ENCODE assay signal across 8 cellular contexts in the genomic region with DNA sequence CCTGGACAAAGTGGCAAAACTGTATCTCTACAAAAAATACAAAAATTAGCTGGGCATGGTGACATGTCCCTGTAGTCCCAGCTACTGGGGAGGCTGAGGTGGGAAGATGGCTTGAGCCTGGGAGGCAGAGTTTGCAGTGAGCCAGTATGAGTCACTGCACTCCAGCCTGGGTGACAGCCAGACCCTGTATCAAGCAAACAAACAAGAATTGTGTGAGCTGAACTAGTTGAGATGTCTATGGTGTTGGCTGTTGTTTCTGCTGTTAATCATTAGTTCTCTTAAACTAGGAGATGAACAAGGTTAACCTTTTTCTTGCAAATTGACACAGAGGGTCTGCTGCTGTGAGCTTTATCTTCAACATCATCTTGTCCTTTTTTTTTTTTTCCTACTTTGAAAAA. TPM values are rescaled to one million over a fixed set of nuclear protein-coding genes. Genes with fewer than 3 reads are reported as not detected.
DNase-seq lines count a peak whose midpoint lies in the region; ATAC-seq and TF ChIP-seq lines count a peak whose summit lies in the region.

No MANE protein-coding gene starts in this region.

- intact Hi-C loops in body of pancreas (cut with DNase I) (no loop called here), esophagus squamous epithelium (cut with DNase I) (no loop called here)

- TF ChIP-seq POLR2A in body of pancreas (IDR thresholded peaks at IDR 0.05) (no peak), esophagus squamous epithelium (IDR thresholded peaks at IDR 0.05) (no peak)

- H3K9me3 Mint-ChIP-seq in IgD-negative memory B cell = peaks cover 0 to 6% (median 3%) of the 10 kb centered on the region in 3 donors

- ATAC-seq in body of pancreas (peak; percentile 88), HG02623 (IDR thresholded peaks at IDR 0.05; ENCODE audit: unreplicated experiment) (no peak)

- DNase-seq in ELF-1 (ENCODE audit: low read depth, low spot score) (peak; percentile 26), body of pancreas (peak; percentile 68 to 81 (median 74)), Kasumi-1 (lab: John Stamatoyannopoulos, UW) (no peak), esophagus squamous epithelium (lab: John Stamatoyannopoulos, UW) (no peak), anterior cingulate cortex (lab: John Stamatoyannopoulos, UW) (no peak)

- no peaks in the 10 kb centered on the region for H3K27me3 ChIP-seq in body of pancreas
- H3K27me3 ChIP-seq in mucosa of rectum (ENCODE audit: control insufficient read depth in 2 of 2, insufficient read depth in 2 of 2, low read length in 2 of 2) = no peaks in the 10 kb centered on the region
- no peaks in the 10 kb centered on the region for H3K27me3 ChIP-seq in esophagus squamous epithelium

- H3K36me3 Mint-ChIP-seq in IgD-negative memory B cell = peaks cover 18% of the 10 kb centered on the region

- H3K4me1 ChIP-seq in body of pancreas (peaks cover 47% of the 10 kb centered on the region), mucosa of rectum (ENCODE audit: control insufficient read depth in 2 of 2, insufficient read depth in 2 of 2, low read length in 2 of 2) (peaks cover 22 to 37% of the 10 kb centered on the region in 2 donors), esophagus squamous epithelium (peaks cover 4 to 24% (median 6%) of the 10 kb centered on the region in 3 donors)

- peak overlapping the region in 1 of 4 donors; percentile 87 for H3K4me3 Mint-ChIP-seq in IgD-negative memory B cell

- H3K4me3 ChIP-seq in body of pancreas (no peak overlapping the region), mucosa of rectum (ENCODE audit: low read length in 2 of 2) (no peak overlapping the region), esophagus squamous epithelium (no peak overlapping the region)

- no peak overlapping the region for H3K9ac ChIP-seq in mucosa of rectum (ENCODE audit: low read depth in 1 of 2, low read length in 2 of 2)

- H3K36me3 ChIP-seq in body of pancreas (replicated peaks in 1 of 2; ENCODE audit: insufficient read depth in 1 of 2, low read depth in 2 of 2) = no peaks in the 10 kb centered on the region
- peaks cover 1 to 5% of the 10 kb centered on the region in 2 donors for H3K36me3 ChIP-seq in mucosa of rectum (ENCODE audit: control insufficient read depth in 2 of 2, insufficient read depth in 2 of 2, low read length in 2 of 2)
- no peaks in the 10 kb centered on the region for H3K36me3 ChIP-seq in esophagus squamous epithelium

- peaks cover 54 to 66% (median 60%) of the 10 kb centered on the region in 3 donors for H3K4me1 Mint-ChIP-seq in IgD-negative memory B cell

- peak overlapping the region; percentile 21 to 89 (median 52) for H3K27ac Mint-ChIP-seq in IgD-negative memory B cell

- TF ChIP-seq CTCF in body of pancreas (IDR thresholded peaks at IDR 0.05) = no peak
- TF ChIP-seq CTCF in esophagus squamous epithelium (IDR thresholded peaks at IDR 0.05) = no peak

- H3K9me3 ChIP-seq in body of pancreas = no peaks in the 10 kb centered on the region
- no peaks in the 10 kb centered on the region for H3K9me3 ChIP-seq in mucosa of rectum (ENCODE audit: control insufficient read depth in 2 of 2, low read length in 2 of 2)
- H3K9me3 ChIP-seq in esophagus squamous epithelium = peaks cover 0 to 6% (median 0%) of the 10 kb centered on the region in 3 donors

- H3K27ac ChIP-seq in body of pancreas (peak overlapping the region in 2 of 4 donors; percentile 35 to 51), mucosa of rectum (ENCODE audit: low read depth in 2 of 2, low read length in 2 of 2) (peak overlapping the region; percentile 25 to 38), esophagus squamous epithelium (peak overlapping the region in 1 of 4 donors; percentile 18)

- peaks cover 2% of the 10 kb centered on the region for H3K27me3 Mint-ChIP-seq in IgD-negative memory B cell

RNA-seq across cellular contexts. Expression of gene RASSF3, which starts 23.6 kb away (rescaled TPM):
- 3.4 TPM for polyA plus RNA-seq in IgD-negative memory B cell
- total RNA-seq in body of pancreas (10 to 100 TPM; 13.5 to 21.3 TPM), esophagus squamous epithelium (10 to 100 TPM; 10.4 to 44.4 (median 15.5) TPM)

Comparison
In these comparisons a context has a peak if more than half of its experiments do, and no peak if none do; other contexts are left out.
1. DNase-seq: peak in ELF-1 (single experiment) and body of pancreas (4 of 4); none in Kasumi-1 (0 of 2), esophagus squamous epithelium (single experiment) and anterior cingulate cortex (0 of 58).